1 cellular context compared by ENCODE assay signal in genomic region chr21:44709426-44710293, GRCh38.
TF ChIP-seq lines count a peak whose summit lies in the region.

No MANE protein-coding gene starts in this region.

TF ChIP-seq in HepG2, 621 proteins besides CTCF, POLR2A, EP300 and RAD21:
- TF ChIP-seq KDM2A (CRISPR knock-in tag; IDR thresholded peaks at IDR 0.05; ENCODE audit: borderline replicate concordance, low read depth) (no peak), ZBTB42 (CRISPR knock-in tag; IDR thresholded peaks at IDR 0.05) (no peak), MAX (IDR thresholded peaks at IDR 0.05) (no peak), CREB3 (CRISPR knock-in tag; IDR thresholded peaks at IDR 0.05) (no peak)
